In the genomic region with DNA sequence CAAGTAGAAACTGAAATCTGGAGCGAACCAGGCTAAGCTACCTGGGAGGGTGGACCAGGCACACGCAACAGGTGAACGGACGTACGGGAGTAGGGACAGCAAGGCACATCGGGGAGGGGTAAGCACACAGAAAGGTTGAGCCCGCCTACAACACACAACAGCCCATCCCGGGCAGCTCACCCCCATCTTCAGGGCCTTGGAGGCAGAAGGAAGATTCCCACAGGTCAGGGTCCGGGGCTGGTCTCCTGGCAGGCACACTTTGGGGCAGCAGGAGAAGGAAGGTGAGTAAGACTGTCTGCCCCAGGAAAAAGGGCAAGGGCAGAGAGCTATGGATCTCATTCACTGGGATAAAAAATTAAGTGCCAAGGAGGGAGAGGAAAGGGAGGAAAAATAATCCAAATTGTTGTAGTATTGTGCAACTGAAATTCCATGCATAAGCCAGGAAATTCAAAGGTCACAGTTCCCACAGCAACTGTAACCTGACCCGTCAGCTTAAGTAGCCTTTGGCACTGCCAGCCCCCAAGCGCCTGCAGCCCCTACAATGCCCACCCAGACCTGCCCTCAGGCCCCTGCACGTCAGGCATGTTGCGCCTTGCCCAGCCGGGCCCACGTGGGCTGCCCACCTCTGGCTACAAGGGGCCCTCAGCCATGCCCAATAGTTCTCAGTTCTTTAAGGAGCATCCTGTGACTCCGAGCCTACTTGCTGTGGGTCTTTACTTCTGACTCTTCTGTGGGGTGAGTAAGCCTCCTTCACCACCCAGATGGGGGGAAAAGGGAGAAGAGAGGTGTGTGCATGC, we compare ENCODE assay signal across 9 cellular contexts. TPM values are rescaled to one million over a fixed set of nuclear protein-coding genes. Genes with fewer than 3 reads are reported as not detected.
DNase-seq lines count a peak whose midpoint lies in the region; ATAC-seq and TF ChIP-seq lines count a peak whose summit lies in the region.
"Had no signal": no experiment of that assay in that cellular context is flagged by ENCODE, and none has a peak within 500 bp of the region (broad histone marks: within the 10 kb centered on the region; RNA-seq: fewer than 3 reads in every experiment).

No MANE protein-coding gene starts in this region.

- no peaks in the 10 kb centered on the region for H3K27me3 Mint-ChIP-seq in activated T-helper 2 cell treated with anti-CD3 and anti-CD28 coated beads, Interferon-gamma antibody, Interleukin-2, Interleukin-4, amounts not matched to agents 10 μg/mL and 5 μg/mL and 100 μg/mL, durations not matched to agents 14 hours and 24 hours and 36 hours (ENCODE audit: low read depth)

- no peaks in the 10 kb centered on the region for H3K9me3 Mint-ChIP-seq in activated T-helper 2 cell treated with anti-CD3 and anti-CD28 coated beads, Interferon-gamma antibody, Interleukin-2, Interleukin-4, amounts not matched to agents 10 μg/mL and 5 μg/mL and 100 μg/mL, durations not matched to agents 14 hours and 24 hours and 36 hours

- peak; percentile 56 for ATAC-seq in Right ventricle myocardium superior (ENCODE audit: poor library complexity)

- H3K36me3 Mint-ChIP-seq in activated T-helper 2 cell treated with anti-CD3 and anti-CD28 coated beads, Interferon-gamma antibody, Interleukin-2, Interleukin-4, amounts not matched to agents 10 μg/mL and 5 μg/mL and 100 μg/mL, durations not matched to agents 14 hours and 24 hours and 36 hours (ENCODE audit: low read depth), result peaks cover 2% of the 10 kb centered on the region

- TF ChIP-seq CTCF in WI38 (IDR thresholded peaks at IDR 0.05; ENCODE audit: low read depth, low read length) (no peak), retinal pigment epithelial cell (conservative IDR thresholded peaks at IDR 0.05; ENCODE audit: low read depth, low read length) (no peak)

- no peak overlapping the region for H3K4me3 Mint-ChIP-seq in activated T-helper 2 cell treated with anti-CD3 and anti-CD28 coated beads, Interferon-gamma antibody, Interleukin-2, Interleukin-4, amounts not matched to agents 10 μg/mL and 5 μg/mL and 100 μg/mL, durations not matched to agents 14 hours and 24 hours and 36 hours (ENCODE audit: low read depth)

- H3K27ac Mint-ChIP-seq in activated T-helper 2 cell treated with anti-CD3 and anti-CD28 coated beads, Interferon-gamma antibody, Interleukin-2, Interleukin-4, amounts not matched to agents 10 μg/mL and 5 μg/mL and 100 μg/mL, durations not matched to agents 14 hours and 24 hours and 36 hours, result no peak overlapping the region

- H3K4me3 ChIP-seq in WI38 (ENCODE audit: low read depth, low read length) (peak overlapping the region; percentile 23; the same call in 1 of the 2 replicates), retinal pigment epithelial cell (ENCODE audit: low read length) (no peak overlapping the region)

- peaks cover 10% of the 10 kb centered on the region for H3K4me1 Mint-ChIP-seq in activated T-helper 2 cell treated with anti-CD3 and anti-CD28 coated beads, Interferon-gamma antibody, Interleukin-2, Interleukin-4, amounts not matched to agents 10 μg/mL and 5 μg/mL and 100 μg/mL, durations not matched to agents 14 hours and 24 hours and 36 hours (ENCODE audit: low read depth)

- DNase-seq in GM04504 (ENCODE audit: low read depth), result peak; percentile 51
- no peak for DNase-seq in Right ventricle myocardium superior
- peak; percentile 88 for DNase-seq in retinal pigment epithelial cell (ENCODE audit: low read depth)
- no peak for DNase-seq in activated T-helper 2 cell treated with anti-CD3 and anti-CD28 coated beads, Interferon-gamma antibody, Interleukin-2, Interleukin-4, amounts not matched to agents 10 μg/mL and 5 μg/mL and 100 μg/mL, durations not matched to agents 14 hours and 24 hours and 36 hours (ENCODE audit: low spot score)
- no peak for DNase-seq in RPMI8226
- no peak for DNase-seq in stimulated activated CD8-positive, alpha-beta memory T cell treated with anti-CD3 and anti-CD28 coated beads, Interleukin-4, amount 100 ng/mL, for 48 hours
- no peak for DNase-seq in 8988T
- DNase-seq: activated T-cell treated with anti-CD3 and anti-CD28 coated beads, Interleukin-2, amount 50 U/mL, for 48 hours had no signal

- intact Hi-C loops in Right ventricle myocardium superior (cut with DNase I), result no loop called here
- intact Hi-C loops in activated T-helper 2 cell treated with anti-CD3 and anti-CD28 coated beads, Interferon-gamma antibody, Interleukin-2, Interleukin-4, amounts not matched to agents 10 μg/mL and 5 μg/mL and 100 μg/mL, durations not matched to agents 14 hours and 24 hours and 36 hours (cut with micrococcal nuclease), result no loop called here

RNA-seq across cellular contexts. Expression of a gene that starts 51.8 kb away (rescaled TPM):
- 78.9 TPM for total RNA-seq in Right ventricle myocardium superior
- 40.6 and 41.8 TPM in 2 replicates for total RNA-seq in activated T-helper 2 cell treated with anti-CD3 and anti-CD28 coated beads, Interferon-gamma antibody, Interleukin-2, Interleukin-4, amounts not matched to agents 10 μg/mL and 5 μg/mL and 100 μg/mL, durations not matched to agents 14 hours and 24 hours and 36 hours

Comparison
In these comparisons a context has a peak if more than half of its experiments do, and no peak if none do; other contexts are left out.
1. DNase-seq: peak in GM04504 (single experiment) and retinal pigment epithelial cell (single experiment); none in Right ventricle myocardium superior (single experiment), activated T-helper 2 cell treated with anti-CD3 and anti-CD28 coated beads, Interferon-gamma antibody, Interleukin-2, Interleukin-4, amounts not matched to agents 10 μg/mL and 5 μg/mL and 100 μg/mL, durations not matched to agents 14 hours and 24 hours and 36 hours (single experiment), RPMI8226 (single experiment), stimulated activated CD8-positive, alpha-beta memory T cell treated with anti-CD3 and anti-CD28 coated beads, Interleukin-4, amount 100 ng/mL, for 48 hours (single experiment) and 8988T (single experiment).